In the genomic region with DNA sequence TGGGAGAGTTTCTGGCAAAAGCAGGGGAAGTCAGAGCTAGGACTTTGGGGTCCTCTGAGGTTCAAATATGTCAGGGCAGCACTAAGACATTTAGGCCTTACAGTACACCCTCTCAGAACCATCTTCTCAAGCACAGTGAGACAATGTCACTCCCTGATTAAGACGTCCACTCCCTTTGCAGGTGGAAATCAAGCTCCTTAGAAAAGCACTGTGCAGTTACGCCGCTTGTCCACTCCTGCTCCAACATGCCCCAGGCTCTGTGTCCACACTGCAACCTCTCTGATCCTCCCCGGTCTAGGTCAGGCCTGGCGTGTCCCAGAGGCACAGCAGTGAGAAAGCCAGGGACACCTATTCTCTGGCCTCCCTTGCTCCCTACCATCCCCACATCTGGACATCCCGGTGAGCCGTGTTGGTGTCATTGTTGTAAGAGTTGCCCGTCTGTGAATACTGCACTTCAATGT, we compare ENCODE assay signal across 15 cellular contexts.
A peak's percentile ranks its signal among the peaks of the same experiment; 100 is the strongest.
DNase-seq lines count a peak whose midpoint lies in the region; ATAC-seq lines count a peak whose summit lies in the region.
"Had no signal": no experiment of that assay in that cellular context is flagged by ENCODE, and none has a peak within 500 bp of the region (broad histone marks: within the 10 kb centered on the region; RNA-seq: fewer than 3 reads in every experiment).

No MANE protein-coding gene starts in this region.

- intact Hi-C loops in activated T-helper 2 cell treated with anti-CD3 and anti-CD28 coated beads, Interferon-gamma antibody, Interleukin-2, Interleukin-4, amounts not matched to agents 10 μg/mL and 5 μg/mL and 100 μg/mL, durations not matched to agents 14 hours and 24 hours and 36 hours (cut with micrococcal nuclease): loop anchor here (10.0 kb wide), 3 partner anchors 252 to 718 kb away; no protein-coding TSS in a partner anchor

- peaks cover 28% of the 10 kb centered on the region for H3K36me3 Mint-ChIP-seq in activated T-helper 2 cell treated with anti-CD3 and anti-CD28 coated beads, Interferon-gamma antibody, Interleukin-2, Interleukin-4, amounts not matched to agents 10 μg/mL and 5 μg/mL and 100 μg/mL, durations not matched to agents 14 hours and 24 hours and 36 hours (ENCODE audit: low read depth)

- H3K4me3 Mint-ChIP-seq in activated T-helper 2 cell treated with anti-CD3 and anti-CD28 coated beads, Interferon-gamma antibody, Interleukin-2, Interleukin-4, amounts not matched to agents 10 μg/mL and 5 μg/mL and 100 μg/mL, durations not matched to agents 14 hours and 24 hours and 36 hours (ENCODE audit: low read depth): no peak overlapping the region
- H3K4me3 Mint-ChIP-seq: activated naive CD4-positive, alpha-beta T cell treated with anti-CD3 and anti-CD28 coated beads, Interleukin-2, amount 50 U/mL, for 24 hours; T-helper 1 cell treated with Interleukin-12 subunit alpha and Interleukin-12 subunit beta and Interleukin-4 antibody, amounts not matched to agents 30 μg/mL and 1 μg/mL, for 36 hours had no signal

- DNase-seq in activated T-helper 2 cell treated with anti-CD3 and anti-CD28 coated beads, Interferon-gamma antibody, Interleukin-2, Interleukin-4, amounts not matched to agents 10 μg/mL and 5 μg/mL and 100 μg/mL, durations not matched to agents 14 hours and 24 hours and 36 hours (ENCODE audit: low spot score): no peak
- DNase-seq in GDM1 (lab: John Stamatoyannopoulos, UW): no peak
- DNase-seq in T-helper 1 cell: no peak
- no peak for DNase-seq in HCEC 1CT
- no peak for DNase-seq in NCI-H226
- DNase-seq: activated CD4-positive, alpha-beta T cell treated with anti-CD3 and anti-CD28 coated beads, Interleukin-2, amount 50 U/mL, for 1 hour; AML-193; EL; midbrain; stimulated activated CD4-positive, alpha-beta T cell treated with anti-CD3 and anti-CD28 coated beads, Interleukin-4, amount 100 ng/mL, for 1 hour had no signal

- H3K9me3 Mint-ChIP-seq in activated T-helper 2 cell treated with anti-CD3 and anti-CD28 coated beads, Interferon-gamma antibody, Interleukin-2, Interleukin-4, amounts not matched to agents 10 μg/mL and 5 μg/mL and 100 μg/mL, durations not matched to agents 14 hours and 24 hours and 36 hours: peaks cover 43% of the 10 kb centered on the region
- H3K9me3 Mint-ChIP-seq: activated naive CD4-positive, alpha-beta T cell treated with anti-CD3 and anti-CD28 coated beads, Interleukin-2, amount 50 U/mL, for 24 hours had no signal

- ATAC-seq in GM18502 (IDR thresholded peaks at IDR 0.05; ENCODE audit: poor library complexity, unreplicated experiment): peak; percentile 29
- ATAC-seq in GM19438 (IDR thresholded peaks at IDR 0.05; ENCODE audit: low read depth, unreplicated experiment): peak; percentile 6
- peak; percentile 34 for ATAC-seq in HG03066 (IDR thresholded peaks at IDR 0.05; ENCODE audit: low read depth, unreplicated experiment)

- no peaks in the 10 kb centered on the region for H3K27me3 Mint-ChIP-seq in activated T-helper 2 cell treated with anti-CD3 and anti-CD28 coated beads, Interferon-gamma antibody, Interleukin-2, Interleukin-4, amounts not matched to agents 10 μg/mL and 5 μg/mL and 100 μg/mL, durations not matched to agents 14 hours and 24 hours and 36 hours (ENCODE audit: low read depth)
- H3K27me3 Mint-ChIP-seq: activated naive CD4-positive, alpha-beta T cell treated with anti-CD3 and anti-CD28 coated beads, Interleukin-2, amount 50 U/mL, for 24 hours had no signal

- H3K4me1 Mint-ChIP-seq in activated T-helper 2 cell treated with anti-CD3 and anti-CD28 coated beads, Interferon-gamma antibody, Interleukin-2, Interleukin-4, amounts not matched to agents 10 μg/mL and 5 μg/mL and 100 μg/mL, durations not matched to agents 14 hours and 24 hours and 36 hours (ENCODE audit: low read depth): peaks cover 39% of the 10 kb centered on the region

- peak overlapping the region; percentile 33 for H3K27ac Mint-ChIP-seq in activated T-helper 2 cell treated with anti-CD3 and anti-CD28 coated beads, Interferon-gamma antibody, Interleukin-2, Interleukin-4, amounts not matched to agents 10 μg/mL and 5 μg/mL and 100 μg/mL, durations not matched to agents 14 hours and 24 hours and 36 hours
- H3K27ac Mint-ChIP-seq: T-helper 1 cell treated with Interleukin-12 subunit alpha and Interleukin-12 subunit beta and Interleukin-4 antibody, amounts not matched to agents 30 μg/mL and 1 μg/mL, for 36 hours had no signal
